Comparison of ENCODE assay signal across 9 cellular contexts in the genomic region with DNA sequence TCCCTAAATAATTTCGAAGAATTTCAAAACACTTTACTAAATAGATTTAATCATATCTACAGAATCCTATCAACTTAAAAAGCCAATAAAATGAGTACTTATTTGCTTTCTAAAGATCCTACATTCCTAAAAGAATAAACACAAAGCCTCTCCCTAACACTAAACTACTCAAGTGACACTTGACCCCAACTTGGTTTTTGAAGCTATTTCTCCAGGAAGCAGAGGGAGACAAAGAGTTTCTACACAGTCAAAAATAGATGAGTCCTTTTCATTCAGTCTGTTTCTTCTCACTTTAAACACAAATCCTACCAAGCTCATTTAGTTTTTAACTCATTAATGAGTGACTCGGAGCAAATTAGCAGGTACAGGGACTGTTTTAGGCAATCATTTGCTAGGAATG. TPM values are rescaled to one million over a fixed set of nuclear protein-coding genes. Genes with fewer than 3 reads are reported as not detected.
A peak's percentile ranks its signal among the peaks of the same experiment; 100 is the strongest.
DNase-seq lines count a peak whose midpoint lies in the region; ATAC-seq and TF ChIP-seq lines count a peak whose summit lies in the region.
"Had no signal": no experiment of that assay in that cellular context is flagged by ENCODE, and none has a peak within 500 bp of the region (broad histone marks: within the 10 kb centered on the region; RNA-seq: fewer than 3 reads in every experiment).

No MANE protein-coding gene starts in this region.

- H3K27me3 ChIP-seq in iPS-20b (ENCODE audit: insufficient read depth, low read length) = no peaks in the 10 kb centered on the region
- no peaks in the 10 kb centered on the region for H3K27me3 ChIP-seq in smooth muscle cell (ENCODE audit: low read depth)
- H3K27me3 ChIP-seq: pancreas had no signal

- H3K9me3 Mint-ChIP-seq in HFFc6 = no peaks in the 10 kb centered on the region

- no peak overlapping the region for H2AFZ ChIP-seq in smooth muscle cell (ENCODE audit: low read depth)

- H3K4me2 ChIP-seq in smooth muscle cell = peak overlapping the region; percentile 85

- H3K4me3 ChIP-seq in WI38 (ENCODE audit: low read depth, low read length) (peak overlapping the region; percentile 95; the same call in 1 of the 2 replicates), iPS-20b (ENCODE audit: low read length) (peak overlapping the region; percentile 96), smooth muscle cell (peak overlapping the region; percentile 85)

- H3K79me2 ChIP-seq in smooth muscle cell (ENCODE audit: low read depth) = peaks cover 66% of the 10 kb centered on the region

- peaks cover 2% of the 10 kb centered on the region; the same call in 1 of the 2 replicates for H3K27me3 Mint-ChIP-seq in HFFc6 (ENCODE audit: insufficient read depth)

- H3K9ac ChIP-seq in iPS-20b (ENCODE audit: low read depth, low read length) = peak overlapping the region; percentile 7; the same call in 1 of the 2 replicates
- no peak overlapping the region for H3K9ac ChIP-seq in smooth muscle cell (ENCODE audit: low read depth)

- H3K27ac Mint-ChIP-seq in HFFc6 = peak overlapping the region; percentile 94

- H3K36me3 ChIP-seq in iPS-20b (ENCODE audit: insufficient read depth, low read depth, low read length) (peaks cover 12% of the 10 kb centered on the region; the same call in 1 of the 2 replicates), smooth muscle cell (ENCODE audit: low read depth) (no peaks in the 10 kb centered on the region)
- H3K36me3 ChIP-seq: pancreas had no signal

- DNase-seq in HFFc6 (no peak), smooth muscle cell (lab: John Stamatoyannopoulos, UW; ENCODE audit: unreplicated experiment) (no peak), anterior cingulate cortex (lab: John Stamatoyannopoulos, UW) (no peak)
- DNase-seq: NCI-H1930, pancreas had no signal

- peaks cover 35% of the 10 kb centered on the region for H3K4me1 Mint-ChIP-seq in HFFc6 (ENCODE audit: low read depth)

- H3F3A ChIP-seq in smooth muscle cell (ENCODE audit: low read depth) = no peaks in the 10 kb centered on the region

- peak overlapping the region; percentile 93 for H3K4me3 Mint-ChIP-seq in HFFc6

- peaks cover 64% of the 10 kb centered on the region for H4K20me1 ChIP-seq in smooth muscle cell (ENCODE audit: low read depth)

- peaks cover 12% of the 10 kb centered on the region; the same call in 1 of the 2 replicates for H3K4me1 ChIP-seq in iPS-20b (ENCODE audit: insufficient read depth, low read length)
- peaks cover 21% of the 10 kb centered on the region for H3K4me1 ChIP-seq in smooth muscle cell (ENCODE audit: low read depth)

- no peaks in the 10 kb centered on the region for H3K36me3 Mint-ChIP-seq in HFFc6 (ENCODE audit: low read depth)

- 82% methylated on average over 2 of the region's 2 CpGs for WGBS in smooth muscle cell (ENCODE audit: low lambda C conversion rate)

- ATAC-seq in GM18867 (IDR thresholded peaks at IDR 0.05; ENCODE audit: unreplicated experiment) (no peak), GM21619 (IDR thresholded peaks at IDR 0.05; ENCODE audit: unreplicated experiment) (no peak)
- ATAC-seq: pancreas had no signal

- TF ChIP-seq CTCF in HFFc6 (IDR thresholded peaks at IDR 0.05) (no peak), WI38 (IDR thresholded peaks at IDR 0.05; ENCODE audit: low read depth, low read length) (no peak), smooth muscle cell (IDR thresholded peaks at IDR 0.05; ENCODE audit: borderline replicate concordance, insufficient read depth, poor library complexity, severe bottlenecking) (no peak)

- H3K27ac ChIP-seq in iPS-20b (ENCODE audit: low read length) = no peak overlapping the region
- no peak overlapping the region for H3K27ac ChIP-seq in smooth muscle cell (ENCODE audit: low read depth)

- H3K9me3 ChIP-seq in iPS-20b (ENCODE audit: insufficient read depth, low read depth, low read length) = no peaks in the 10 kb centered on the region
- H3K9me3 ChIP-seq in smooth muscle cell (replicated peaks; ENCODE audit: low read depth) = no peaks in the 10 kb centered on the region
- H3K9me3 ChIP-seq: pancreas had no signal

RNA-seq across cellular contexts. Expression of gene ATL2, which starts 2.1 kb away (rescaled TPM):
- total RNA-seq in HFFc6 (2021; fragmentation: NEBNext Ultra II Directional; extraction: Animal tissue kit (Norgen Biotek cat#: 25700)) = 10 to 100 TPM; 21.4 to 28.7 (median 24.4) TPM
- total RNA-seq in smooth muscle cell = 56.7 and 62.2 TPM in 2 replicates
- 17.5 and 19.9 TPM in 2 replicates for polyA plus RNA-seq in smooth muscle cell
